ENCODE assay signal across 27 cellular contexts in genomic region chr2:230586328-230586982, GRCh38.
DNase-seq lines count a peak whose midpoint lies in the region; FAIRE-seq and TF ChIP-seq lines count a peak whose summit lies in the region.
"Had no signal": no experiment of that assay in that cellular context is flagged by ENCODE, and none has a peak within 500 bp of the region (broad histone marks: within the 10 kb centered on the region; RNA-seq: fewer than 3 reads in every experiment).

No MANE protein-coding gene starts in this region.

- in situ Hi-C loops in GM23248 (cut with MboI), result no loop called here

- no peak overlapping the region for H3K18ac ChIP-seq in mesendoderm (ENCODE audit: low read length)

- H3K27me3 ChIP-seq in GM23248 (replicated peaks; ENCODE audit: insufficient read depth), result no peaks in the 10 kb centered on the region
- no peaks in the 10 kb centered on the region for H3K27me3 ChIP-seq in astrocyte (ENCODE audit: insufficient read depth, low read length)
- H3K27me3 ChIP-seq in fibroblast of lung (ENCODE audit: control insufficient read depth, insufficient read depth, low read length), result no peaks in the 10 kb centered on the region
- H3K27me3 ChIP-seq in mesendoderm (ENCODE audit: insufficient read depth, low read length, poor library complexity), result no peaks in the 10 kb centered on the region
- H3K27me3 ChIP-seq: ovary, thyroid gland had no signal

- H3K9me3 Mint-ChIP-seq in astrocyte (ENCODE audit: unreplicated experiment) (peaks cover 3% of the 10 kb centered on the region), osteocyte (ENCODE audit: unreplicated experiment) (peaks cover 6% of the 10 kb centered on the region)

- 8 to 11% methylated on average over 2 of the region's 2 CpGs for WGBS in GM23248 (ENCODE audit: low coverage in 1 of 2, low lambda C conversion rate in 2 of 2, missing lambda C conversion rate in 2 of 2), 2 experiments
- no CpG with 5 or more reads among the region's 2 CpGs for WGBS in mesendoderm (ENCODE audit: extremely low coverage, insufficient coverage, low lambda C conversion rate)

- no peak overlapping the region for H3K4me3 Mint-ChIP-seq in astrocyte (ENCODE audit: unreplicated experiment)
- no peak overlapping the region for H3K4me3 Mint-ChIP-seq in osteocyte (ENCODE audit: unreplicated experiment)
- H3K4me3 Mint-ChIP-seq: activated CD4-positive, alpha-beta memory T cell treated with anti-CD3 and anti-CD28 coated beads for 36 hours; naive thymus-derived CD4-positive, alpha-beta T cell; stimulated activated naive CD8-positive, alpha-beta T cell treated with anti-CD3 and anti-CD28 coated beads, Interleukin-15, Interleukin-2, amounts not matched to agents 100 ng/mL and 50 ng/mL, for 24 hours; T-helper 2 cell treated with Interferon-gamma antibody and Interleukin-4, amounts not matched to agents 5 μg/mL and 100 μg/mL, for 36 hours; WTC11 had no signal

- H2AFZ ChIP-seq in GM23248 (peak overlapping the region; percentile 38; the same call in 1 of the 2 replicates), astrocyte (ENCODE audit: low read depth, low read length) (no peak overlapping the region), fibroblast of lung (ENCODE audit: low read length) (no peak overlapping the region)

- H3K9ac ChIP-seq in GM23248, result no peak overlapping the region
- no peak overlapping the region for H3K9ac ChIP-seq in astrocyte (ENCODE audit: low read length)
- no peak overlapping the region for H3K9ac ChIP-seq in fibroblast of lung (ENCODE audit: insufficient read depth, low read length)
- H3K9ac ChIP-seq in mesendoderm (ENCODE audit: low read length), result no peak overlapping the region

- H3K4ac ChIP-seq in mesendoderm (ENCODE audit: low read depth, low read length), result no peak overlapping the region

- H3K23ac ChIP-seq in mesendoderm (ENCODE audit: low read length), result no peak overlapping the region

- no peak overlapping the region for H2BK120ac ChIP-seq in mesendoderm (ENCODE audit: low read depth, low read length)

- no peak overlapping the region for H2AK5ac ChIP-seq in mesendoderm (ENCODE audit: low read length)

- TF ChIP-seq CTCF in astrocyte (IDR thresholded peaks at IDR 0.05; ENCODE audit: insufficient read depth, low read depth, low read length) (no peak), fibroblast of lung (conservative IDR thresholded peaks at IDR 0.05 in 1 of 2, IDR thresholded peaks at IDR 0.05 in 1 of 2; ENCODE audit: low read depth in 1 of 2, low read length in 2 of 2) (no peak), osteocyte (IDR thresholded peaks at IDR 0.05) (no peak)

- H4K8ac ChIP-seq in mesendoderm (ENCODE audit: low read depth, low read length), result no peak overlapping the region

- DNase-seq in GM23248 (no peak), astrocyte (ENCODE audit: low read depth) (peak; percentile 6), fibroblast of lung (ENCODE audit: low read depth in 2 of 2) (peak; percentile 34 to 44), osteocyte (ENCODE audit: extremely low spot score, unreplicated experiment) (no peak), LoVo (ENCODE audit: low spot score) (no peak), NCI-H446 treated with DMSO at 0.1 percent for 48 hours (lab: John Stamatoyannopoulos, UW) (no peak), mesendoderm (no peak)
- DNase-seq: activated CD4-positive, alpha-beta memory T cell treated with anti-CD3 and anti-CD28 coated beads for 36 hours; activated gamma-delta T cell; activated T-cell treated with anti-CD3 and anti-CD28 coated beads for 4 hours; AML-193; amniotic stem cell; central memory CD4-positive, alpha-beta T cell; DMS53; effector CD4-positive, alpha-beta T cell; glutamatergic neuron; left colon; naive thymus-derived CD4-positive, alpha-beta T cell; NCI-H1436 treated with DMSO at 0.1 percent for 48 hours; NCI-H524; ovary; stimulated activated CD4-positive, alpha-beta T cell treated with anti-CD3 and anti-CD28 coated beads, Interleukin-4, amount 100 ng/mL, for 24 hours; thyroid gland had no signal

- no peak overlapping the region for H3K4me3 ChIP-seq in GM23248
- no peak overlapping the region for H3K4me3 ChIP-seq in astrocyte (ENCODE audit: insufficient read depth, low read depth, low read length)
- H3K4me3 ChIP-seq in fibroblast of lung (replicated peaks in 1 of 4; ENCODE audit: control extremely low read depth in 1 of 4, insufficient read depth in 1 of 4, low read depth in 3 of 4, low read length in 4 of 4), result no peak overlapping the region
- no peak overlapping the region for H3K4me3 ChIP-seq in mesendoderm (ENCODE audit: low read length)
- H3K4me3 ChIP-seq: ovary, thyroid gland had no signal

- H3K79me2 ChIP-seq in GM23248 (ENCODE audit: insufficient read depth) (no peaks in the 10 kb centered on the region), astrocyte (ENCODE audit: insufficient read depth, low read length) (no peaks in the 10 kb centered on the region), fibroblast of lung (ENCODE audit: control insufficient read depth, insufficient read depth, low read length) (no peaks in the 10 kb centered on the region), mesendoderm (ENCODE audit: control insufficient read depth, insufficient read depth, low read length) (no peaks in the 10 kb centered on the region)

- H4K20me1 ChIP-seq in GM23248 (ENCODE audit: insufficient read depth), result no peaks in the 10 kb centered on the region
- no peaks in the 10 kb centered on the region for H4K20me1 ChIP-seq in astrocyte (ENCODE audit: insufficient read depth, low read length)
- no peaks in the 10 kb centered on the region for H4K20me1 ChIP-seq in fibroblast of lung (ENCODE audit: control insufficient read depth, extremely low read depth, insufficient read depth, low read length)

- no peaks in the 10 kb centered on the region for H3K9me3 ChIP-seq in GM23248 (ENCODE audit: low read depth)
- H3K9me3 ChIP-seq in astrocyte (ENCODE audit: insufficient read depth, low read depth, low read length), result no peaks in the 10 kb centered on the region
- no peaks in the 10 kb centered on the region for H3K9me3 ChIP-seq in fibroblast of lung (ENCODE audit: control insufficient read depth, insufficient read depth, low read depth, low read length)
- H3K9me3 ChIP-seq: ovary, thyroid gland had no signal

- H3K9me2 ChIP-seq in GM23248 (ENCODE audit: insufficient read depth), result no peaks in the 10 kb centered on the region

- no peaks in the 10 kb centered on the region for H3K79me1 ChIP-seq in mesendoderm (ENCODE audit: low read length)

- no peak overlapping the region for H3K56ac ChIP-seq in mesendoderm (ENCODE audit: low read length)

- H3K4me2 ChIP-seq in GM23248 (ENCODE audit: unreplicated experiment) (no peak overlapping the region), astrocyte (ENCODE audit: low read length) (peak overlapping the region; percentile 57), fibroblast of lung (ENCODE audit: extremely low read depth, insufficient read depth, low read length) (no peak overlapping the region), mesendoderm (ENCODE audit: low read length) (no peak overlapping the region)

- no peak overlapping the region for H4K5ac ChIP-seq in mesendoderm (ENCODE audit: low read length)

- H3K4me1 ChIP-seq in GM23248 (ENCODE audit: insufficient read depth), result no peaks in the 10 kb centered on the region
- H3K4me1 ChIP-seq in astrocyte (ENCODE audit: insufficient read depth, low read length), result peaks cover 4% of the 10 kb centered on the region
- H3K4me1 ChIP-seq in fibroblast of lung (ENCODE audit: control insufficient read depth, extremely low read depth, insufficient read depth, low read length), result no peaks in the 10 kb centered on the region
- no peaks in the 10 kb centered on the region for H3K4me1 ChIP-seq in mesendoderm (ENCODE audit: control insufficient read depth, low read depth, low read length)
- H3K4me1 ChIP-seq: thyroid gland had no signal

- no peaks in the 10 kb centered on the region for H3F3A ChIP-seq in GM23248 (ENCODE audit: insufficient read depth)

- H3K36me3 Mint-ChIP-seq in astrocyte (ENCODE audit: low read depth, unreplicated experiment) (no peaks in the 10 kb centered on the region), osteocyte (ENCODE audit: unreplicated experiment) (no peaks in the 10 kb centered on the region)

- H3K36me3 ChIP-seq in GM23248 (ENCODE audit: low read depth), result no peaks in the 10 kb centered on the region
- no peaks in the 10 kb centered on the region for H3K36me3 ChIP-seq in astrocyte (ENCODE audit: insufficient read depth, low read length)
- H3K36me3 ChIP-seq in fibroblast of lung (ENCODE audit: control insufficient read depth, insufficient read depth, low read length), result no peaks in the 10 kb centered on the region
- no peaks in the 10 kb centered on the region for H3K36me3 ChIP-seq in mesendoderm (ENCODE audit: control insufficient read depth, insufficient read depth, low read length)
- H3K36me3 ChIP-seq: ovary, thyroid gland had no signal

- H3K27ac Mint-ChIP-seq in astrocyte (ENCODE audit: unreplicated experiment) (no peak overlapping the region), osteocyte (ENCODE audit: unreplicated experiment) (peak overlapping the region; percentile 31)
- H3K27ac Mint-ChIP-seq: activated CD4-positive, alpha-beta memory T cell treated with anti-CD3 and anti-CD28 coated beads for 36 hours; naive thymus-derived CD4-positive, alpha-beta T cell; stimulated activated naive CD8-positive, alpha-beta T cell treated with anti-CD3 and anti-CD28 coated beads, Interleukin-15, Interleukin-2, amounts not matched to agents 100 ng/mL and 50 ng/mL, for 24 hours; T-helper 2 cell treated with Interferon-gamma antibody and Interleukin-4, amounts not matched to agents 5 μg/mL and 100 μg/mL, for 36 hours; WTC11 had no signal

- H2BK15ac ChIP-seq in mesendoderm (replicated peaks; ENCODE audit: low read depth), result no peak overlapping the region

- H3K4me1 Mint-ChIP-seq in astrocyte (ENCODE audit: low read depth, unreplicated experiment) (peaks cover 3% of the 10 kb centered on the region), osteocyte (ENCODE audit: unreplicated experiment) (peaks cover 8% of the 10 kb centered on the region)
- H3K4me1 Mint-ChIP-seq: WTC11 had no signal

- no peak overlapping the region for H3K27ac ChIP-seq in GM23248
- no peak overlapping the region for H3K27ac ChIP-seq in astrocyte (ENCODE audit: low read depth, low read length)
- no peak overlapping the region for H3K27ac ChIP-seq in fibroblast of lung (ENCODE audit: insufficient read depth, low read length)
- H3K27ac ChIP-seq in mesendoderm (ENCODE audit: low read depth, low read length), result no peak overlapping the region
- H3K27ac ChIP-seq: ovary, thyroid gland had no signal

- peaks cover 2% of the 10 kb centered on the region for H3K27me3 Mint-ChIP-seq in astrocyte (ENCODE audit: low read depth, unreplicated experiment)
- H3K27me3 Mint-ChIP-seq in osteocyte (ENCODE audit: unreplicated experiment), result no peaks in the 10 kb centered on the region
- H3K27me3 Mint-ChIP-seq: activated CD4-positive, alpha-beta memory T cell treated with anti-CD3 and anti-CD28 coated beads for 36 hours; naive thymus-derived CD4-positive, alpha-beta T cell; stimulated activated naive CD8-positive, alpha-beta T cell treated with anti-CD3 and anti-CD28 coated beads, Interleukin-15, Interleukin-2, amounts not matched to agents 100 ng/mL and 50 ng/mL, for 24 hours had no signal

- no peak for FAIRE-seq in astrocyte (lab: Jason Lieb, UNC)
- FAIRE-seq: RCC 7860 had no signal

- no peak overlapping the region for H2BK5ac ChIP-seq in mesendoderm (ENCODE audit: low read length)

Comparison
In these comparisons a context has a peak if more than half of its experiments do, and no peak if none do; other contexts are left out.
1. DNase-seq: peak in astrocyte (single experiment) and fibroblast of lung (2 of 2); none in GM23248 (single experiment), osteocyte (single experiment), LoVo (single experiment), NCI-H446 treated with DMSO at 0.1 percent for 48 hours (single experiment) and mesendoderm (single experiment).